In genomic region chr16:30949655-30950515, GRCh38 we compare ENCODE assay signal across 1 cellular context.
TF ChIP-seq lines count a peak whose summit lies in the region.

No MANE protein-coding gene starts in this region.

TF ChIP-seq in HepG2, 621 proteins besides CTCF, POLR2A, EP300 and RAD21 (continued from another document and continues in another):
- TF ChIP-seq PRDM4 (CRISPR knock-in tag; IDR thresholded peaks at IDR 0.05; ENCODE audit: borderline replicate concordance) (no peak), YEATS4 (CRISPR knock-in tag; IDR thresholded peaks at IDR 0.05; ENCODE audit: borderline replicate concordance) (peak; percentile 43; the same call in 1 of the 2 replicates), ELK4 (CRISPR knock-in tag; IDR thresholded peaks at IDR 0.05; ENCODE audit: borderline replicate concordance) (no peak), BCL6 (CRISPR knock-in tag; IDR thresholded peaks at IDR 0.05) (no peak; the same call in none of the 2 replicates), MLXIP (CRISPR knock-in tag; IDR thresholded peaks at IDR 0.05; ENCODE audit: borderline replicate concordance) (no peak), BHLHE40 (IDR thresholded peaks at IDR 0.05; ENCODE audit: low read length) (0 out of 2 replicates have a peak, but pooled peaks have one; percentile 8), ZNF576 (CRISPR knock-in tag; IDR thresholded peaks at IDR 0.05) (no peak), ZNF484 (CRISPR knock-in tag; IDR thresholded peaks at IDR 0.05; ENCODE audit: borderline replicate concordance, low read depth) (no peak), SRY (CRISPR knock-in tag; IDR thresholded peaks at IDR 0.05) (no peak), NCOA2 (CRISPR knock-in tag; IDR thresholded peaks at IDR 0.05) (peak; percentile 72), HES4 (CRISPR knock-in tag; IDR thresholded peaks at IDR 0.05; ENCODE audit: borderline replicate concordance) (no peak; the same call in 1 of the 2 replicates), ZNF468 (CRISPR knock-in tag; IDR thresholded peaks at IDR 0.05) (no peak; the same call in 1 of the 2 replicates), SATB2 (CRISPR knock-in tag; IDR thresholded peaks at IDR 0.05) (no peak), ZNF224 (CRISPR knock-in tag; IDR thresholded peaks at IDR 0.05) (no peak), ZNF235 (CRISPR knock-in tag; IDR thresholded peaks at IDR 0.05; ENCODE audit: borderline replicate concordance) (peak; percentile 43; the same call in 1 of the 2 replicates), SRSF9 (IDR thresholded peaks at IDR 0.05; ENCODE audit: borderline replicate concordance, insufficient read depth, low read depth, low read length, poor library complexity, severe bottlenecking) (no peak), ZNF24 (IDR thresholded peaks at IDR 0.05) (no peak), ZNF720 (CRISPR knock-in tag; IDR thresholded peaks at IDR 0.05) (no peak), ZNF772 (CRISPR knock-in tag; IDR thresholded peaks at IDR 0.05) (peak; percentile 99; the same call in 1 of the 2 replicates), ZKSCAN5 (CRISPR knock-in tag; IDR thresholded peaks at IDR 0.05) (no peak), ZNF136 (CRISPR knock-in tag; IDR thresholded peaks at IDR 0.05; ENCODE audit: low read depth) (peak; percentile 75; the same call in 1 of the 2 replicates), ZNF740 (CRISPR knock-in tag; IDR thresholded peaks at IDR 0.05) (no peak), ZBTB21 (CRISPR knock-in tag; IDR thresholded peaks at IDR 0.05) (peak; percentile 11; the same call in 1 of the 2 replicates), MEIS2 (CRISPR knock-in tag; IDR thresholded peaks at IDR 0.05) (peak; percentile 93; the same call in 1 of the 2 replicates), ZBTB14 (CRISPR knock-in tag; IDR thresholded peaks at IDR 0.05) (no peak), KLF13 (CRISPR knock-in tag; IDR thresholded peaks at IDR 0.05) (no peak), FOXO4 (CRISPR knock-in tag; conservative IDR thresholded peaks at IDR 0.05) (no peak), ZNF570 (CRISPR knock-in tag; IDR thresholded peaks at IDR 0.05; ENCODE audit: borderline replicate concordance) (no peak), IRF2 (CRISPR knock-in tag; IDR thresholded peaks at IDR 0.05) (peak; percentile 92), RCOR2 (CRISPR knock-in tag; IDR thresholded peaks at IDR 0.05) (peak; percentile 86; the same call in 1 of the 2 replicates), IKZF1 (IDR thresholded peaks at IDR 0.05) (no peak), HNF1A (IDR thresholded peaks at IDR 0.05; ENCODE audit: low read depth) (no peak), HNF1A (CRISPR knock-in tag; IDR thresholded peaks at IDR 0.05; ENCODE audit: borderline replicate concordance) (peak; percentile 82; the same call in 1 of the 2 replicates), POLR2AphosphoS5 (IDR thresholded peaks at IDR 0.05; ENCODE audit: low read depth, low read length) (peak; percentile 99), ZNF768 (CRISPR knock-in tag; IDR thresholded peaks at IDR 0.05) (peak; percentile 62; the same call in 1 of the 2 replicates), CEBPG (CRISPR knock-in tag; IDR thresholded peaks at IDR 0.05) (peak; percentile 83), ZBTB46 (CRISPR knock-in tag; IDR thresholded peaks at IDR 0.05; ENCODE audit: borderline replicate concordance) (peak; percentile 93), AKAP8 (CRISPR knock-in tag; IDR thresholded peaks at IDR 0.05) (peak; percentile 98), PLSCR1 (CRISPR knock-in tag; IDR thresholded peaks at IDR 0.05; ENCODE audit: borderline replicate concordance) (0 out of 2 replicates have a peak, but pooled peaks have one; percentile 36), SYNCRIP (IDR thresholded peaks at IDR 0.05; ENCODE audit: insufficient read depth, low read depth, low read length) (no peak), GMEB1 (CRISPR knock-in tag; IDR thresholded peaks at IDR 0.05; ENCODE audit: borderline replicate concordance) (peak; percentile 67; the same call in 1 of the 2 replicates), KDM1A (CRISPR knock-in tag; IDR thresholded peaks at IDR 0.05) (0 out of 2 replicates have a peak, but pooled peaks have one; percentile 57), TOE1 (CRISPR knock-in tag; IDR thresholded peaks at IDR 0.05) (peak; percentile 90), KAT2B (IDR thresholded peaks at IDR 0.05; ENCODE audit: borderline replicate concordance, low read depth, low read length) (no peak), SMARCC2 (IDR thresholded peaks at IDR 0.05) (no peak)
